Comparison of ENCODE assay signal across 18 cellular contexts in genomic region chr1:118325545-118326225, GRCh38.
"Had no signal": no experiment of that assay in that cellular context is flagged by ENCODE, and none has a peak within 500 bp of the region (broad histone marks: within the 10 kb centered on the region; RNA-seq: fewer than 3 reads in every experiment).

No MANE protein-coding gene starts in this region.

- H3K4me3 ChIP-seq: colonic mucosa, gastroesophageal sphincter, heart right ventricle, mucosa of descending colon, right lobe of liver, tibial artery had no signal

- H3K4me1 ChIP-seq: colonic mucosa, gastroesophageal sphincter, heart right ventricle, tibial artery had no signal

- ATAC-seq: activated T-cell treated with anti-CD3 and anti-CD28 coated beads, Interleukin-2, amount 50 U/mL, for 4 hours; gastroesophageal sphincter; heart right ventricle; mucosa of descending colon had no signal

- DNase-seq: activated CD4-positive, alpha-beta T cell treated with anti-CD3 and anti-CD28 coated beads, Interleukin-2, amount 50 U/mL, for 1 hour; activated CD8-positive, alpha-beta memory T cell treated with anti-CD3 and anti-CD28 coated beads, Interleukin-2, amount 50 U/mL, for 4 hours; activated effector memory CD4-positive, alpha-beta T cell treated with Interleukin-2 at 50 U/mL for 16 hours; activated naive CD4-positive, alpha-beta T cell treated with anti-CD3 and anti-CD28 coated beads, Interleukin-2, amount 50 U/mL, for 16 hours; activated T-cell treated with anti-CD3 and anti-CD28 coated beads, Interleukin-2, amount 50 U/mL, for 4 hours; aorta; colonic mucosa; endodermal cell; heart right ventricle; mesenchymal stem cell; mucosa of descending colon; naive B cell; right lobe of liver; stimulated activated naive CD4-positive, alpha-beta T cell treated with Interleukin-2 at 50 U/mL for 16 hours; substantia nigra; T1000; tibial artery had no signal

- H3K27me3 ChIP-seq: colonic mucosa, gastroesophageal sphincter, heart right ventricle, right lobe of liver, tibial artery had no signal

- H3K27ac ChIP-seq: colonic mucosa, gastroesophageal sphincter, heart right ventricle, right lobe of liver, tibial artery had no signal

- H3K9me3 ChIP-seq: colonic mucosa, gastroesophageal sphincter, heart right ventricle, mucosa of descending colon, right lobe of liver, tibial artery had no signal

- H3K36me3 ChIP-seq: colonic mucosa, gastroesophageal sphincter, heart right ventricle, right lobe of liver, tibial artery had no signal
